1 cellular context compared by ENCODE assay signal in the genomic region with DNA sequence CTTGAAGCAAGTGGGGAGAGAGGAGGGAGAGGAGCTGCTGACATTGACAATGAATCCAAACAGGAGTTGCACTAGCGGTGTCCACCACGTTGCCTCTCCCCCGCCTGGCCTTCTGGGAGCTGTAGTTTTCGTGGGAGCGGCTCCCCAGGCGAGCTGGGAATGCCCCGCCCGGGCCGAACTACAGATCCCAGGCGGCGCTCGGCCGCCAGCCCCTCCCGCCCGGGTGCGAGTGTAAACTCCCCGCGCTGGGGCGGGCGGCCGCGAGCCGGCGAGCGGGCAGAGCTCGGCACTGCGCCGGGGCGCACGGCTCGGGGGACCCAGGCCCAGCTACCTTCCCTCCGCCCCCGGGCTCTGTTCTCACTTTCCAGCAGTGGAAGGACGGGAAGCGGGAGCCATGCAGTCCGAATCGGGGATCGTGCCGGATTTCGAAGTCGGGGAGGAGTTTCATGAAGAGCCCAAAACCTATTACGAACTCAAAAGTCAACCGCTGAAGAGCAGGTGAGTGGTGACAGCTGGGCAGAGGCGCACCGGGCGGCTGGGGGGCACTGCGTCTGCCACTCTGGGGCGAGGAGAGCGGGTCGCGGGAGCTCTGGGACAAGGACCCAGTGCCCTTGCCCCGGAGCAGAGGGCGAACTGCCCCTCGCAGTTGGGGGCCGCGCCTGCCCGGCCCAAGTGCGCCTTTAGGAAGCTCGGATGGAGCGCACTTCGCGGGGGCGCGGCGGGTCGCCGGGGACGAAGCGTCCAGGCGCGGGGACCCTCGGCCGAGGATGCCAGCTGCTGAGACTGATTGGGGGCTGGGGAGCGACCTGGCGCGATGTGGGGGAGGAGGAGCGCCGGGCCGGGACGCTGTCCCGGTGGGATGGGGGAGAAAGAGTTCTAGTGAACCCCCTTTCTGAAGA.
A peak's percentile ranks its signal among the peaks of the same experiment; 100 is the strongest.
TF ChIP-seq lines count a peak whose summit lies in the region.

Gene MITF, plus strand, starts transcription at position 261 of the 899 bp plus-strand sequence. Its CDS starts 134 bp downstream, at position 395.

TF ChIP-seq in K562, 482 proteins besides CTCF, POLR2A, EP300 and RAD21 (continued from another document and continues in another):
- no peak for TF ChIP-seq RREB1 (CRISPR knock-in tag; IDR thresholded peaks at IDR 0.05)
- TF ChIP-seq POLR3A (IDR thresholded peaks at IDR 0.05; ENCODE audit: borderline replicate concordance, extremely low read depth, insufficient read depth, insufficient read length): no peak
- no peak for TF ChIP-seq STAT5A (IDR thresholded peaks at IDR 0.05; ENCODE audit: borderline replicate concordance, low read length)
- TF ChIP-seq PHF21A (IDR thresholded peaks at IDR 0.05; ENCODE audit: borderline replicate concordance, low read depth): no peak
- no peak for TF ChIP-seq ZSCAN29 (IDR thresholded peaks at IDR 0.05)
- no peak for TF ChIP-seq FOSL1 (tag; conservative IDR thresholded peaks at IDR 0.05)
- TF ChIP-seq MBD2 (IDR thresholded peaks at IDR 0.05; ENCODE audit: borderline replicate concordance, low read depth): peak; percentile 67; the same call in 1 of the 2 replicates
- no peak for TF ChIP-seq ZNF696 (CRISPR knock-in tag; conservative IDR thresholded peaks at IDR 0.05)
- no peak for TF ChIP-seq ZFP1 (CRISPR knock-in tag; IDR thresholded peaks at IDR 0.05)
- TF ChIP-seq SREBF1 (IDR thresholded peaks at IDR 0.05; ENCODE audit: borderline replicate concordance, low read depth, low read length): no peak
- TF ChIP-seq RBFOX2 (IDR thresholded peaks at IDR 0.05; ENCODE audit: low read depth, low read length): peak; percentile 77
- no peak for TF ChIP-seq ZNF224 (CRISPR knock-in tag; IDR thresholded peaks at IDR 0.05)
- no peak for TF ChIP-seq ZC3H4 (CRISPR knock-in tag; IDR thresholded peaks at IDR 0.05; ENCODE audit: borderline replicate concordance)
- no peak for TF ChIP-seq FIP1L1 (IDR thresholded peaks at IDR 0.05; ENCODE audit: low read depth, low read length, poor library complexity, severe bottlenecking)
- peak in 1 of 2 experiments; percentile 15; a peak in 2 of 4 replicates for TF ChIP-seq NRF1 (conservative IDR thresholded peaks at IDR 0.05 in 1 of 2, IDR thresholded peaks at IDR 0.05 in 1 of 2)
- no peak for TF ChIP-seq COPS2 (conservative IDR thresholded peaks at IDR 0.05)
- peak; percentile 99 to 100 for TF ChIP-seq MAZ (CRISPR knock-in tag; conservative IDR thresholded peaks at IDR 0.05 in 1 of 2, IDR thresholded peaks at IDR 0.05 in 1 of 2)
- TF ChIP-seq C11orf30 (IDR thresholded peaks at IDR 0.05; ENCODE audit: low read depth): no peak
- TF ChIP-seq ELF1 (tag; IDR thresholded peaks at IDR 0.05): no peak
- no peak for TF ChIP-seq NBN (IDR thresholded peaks at IDR 0.05; ENCODE audit: low read depth)
- TF ChIP-seq SMARCA5 (IDR thresholded peaks at IDR 0.05): no peak
- TF ChIP-seq, protein P1, sequence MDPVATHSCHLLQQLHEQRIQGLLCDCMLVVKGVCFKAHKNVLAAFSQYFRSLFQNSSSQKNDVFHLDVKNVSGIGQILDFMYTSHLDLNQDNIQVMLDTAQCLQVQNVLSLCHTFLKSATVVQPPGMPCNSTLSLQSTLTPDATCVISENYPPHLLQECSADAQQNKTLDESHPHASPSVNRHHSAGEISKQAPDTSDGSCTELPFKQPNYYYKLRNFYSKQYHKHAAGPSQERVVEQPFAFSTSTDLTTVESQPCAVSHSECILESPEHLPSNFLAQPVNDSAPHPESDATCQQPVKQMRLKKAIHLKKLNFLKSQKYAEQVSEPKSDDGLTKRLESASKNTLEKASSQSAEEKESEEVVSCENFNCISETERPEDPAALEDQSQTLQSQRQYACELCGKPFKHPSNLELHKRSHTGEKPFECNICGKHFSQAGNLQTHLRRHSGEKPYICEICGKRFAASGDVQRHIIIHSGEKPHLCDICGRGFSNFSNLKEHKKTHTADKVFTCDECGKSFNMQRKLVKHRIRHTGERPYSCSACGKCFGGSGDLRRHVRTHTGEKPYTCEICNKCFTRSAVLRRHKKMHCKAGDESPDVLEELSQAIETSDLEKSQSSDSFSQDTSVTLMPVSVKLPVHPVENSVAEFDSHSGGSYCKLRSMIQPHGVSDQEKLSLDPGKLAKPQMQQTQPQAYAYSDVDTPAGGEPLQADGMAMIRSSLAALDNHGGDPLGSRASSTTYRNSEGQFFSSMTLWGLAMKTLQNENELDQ (CRISPR knock-in tag; IDR thresholded peaks at IDR 0.05; ENCODE audit: borderline replicate concordance): no peak
- no peak for TF ChIP-seq KDM4B (IDR thresholded peaks at IDR 0.05; ENCODE audit: borderline replicate concordance in 2 of 2, low read depth in 1 of 2)
- no peak for TF ChIP-seq RFX1 (IDR thresholded peaks at IDR 0.05)
- no peak for TF ChIP-seq ZNF280A (IDR thresholded peaks at IDR 0.05; ENCODE audit: low read depth, partially characterized antibody)
- TF ChIP-seq NFATC3 (IDR thresholded peaks at IDR 0.05): no peak
- no peak for TF ChIP-seq ARHGAP35 (IDR thresholded peaks at IDR 0.05; ENCODE audit: partially characterized antibody)
- TF ChIP-seq CBX2 (IDR thresholded peaks at IDR 0.05; ENCODE audit: insufficient read depth, low read length, poor library complexity, severe bottlenecking): no peak
- TF ChIP-seq, protein P2, sequence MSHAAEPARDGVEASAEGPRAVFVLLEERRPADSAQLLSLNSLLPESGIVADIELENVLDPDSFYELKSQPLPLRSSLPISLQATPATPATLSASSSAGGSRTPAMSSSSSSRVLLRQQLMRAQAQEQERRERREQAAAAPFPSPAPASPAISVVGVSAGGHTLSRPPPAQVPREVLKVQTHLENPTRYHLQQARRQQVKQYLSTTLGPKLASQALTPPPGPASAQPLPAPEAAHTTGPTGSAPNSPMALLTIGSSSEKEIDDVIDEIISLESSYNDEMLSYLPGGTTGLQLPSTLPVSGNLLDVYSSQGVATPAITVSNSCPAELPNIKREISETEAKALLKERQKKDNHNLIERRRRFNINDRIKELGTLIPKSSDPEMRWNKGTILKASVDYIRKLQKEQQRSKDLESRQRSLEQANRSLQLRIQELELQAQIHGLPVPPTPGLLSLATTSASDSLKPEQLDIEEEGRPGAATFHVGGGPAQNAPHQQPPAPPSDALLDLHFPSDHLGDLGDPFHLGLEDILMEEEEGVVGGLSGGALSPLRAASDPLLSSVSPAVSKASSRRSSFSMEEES (CRISPR knock-in tag; IDR thresholded peaks at IDR 0.05): no peak
- no peak for TF ChIP-seq SMAD2 (IDR thresholded peaks at IDR 0.05; ENCODE audit: low read depth, low read length)
- TF ChIP-seq TAF9B (IDR thresholded peaks at IDR 0.05; ENCODE audit: partially characterized antibody): no peak
- TF ChIP-seq MEF2A (IDR thresholded peaks at IDR 0.05; ENCODE audit: control insufficient read depth, low read depth, low read length): no peak
- TF ChIP-seq ETV6 (IDR thresholded peaks at IDR 0.05; ENCODE audit: borderline replicate concordance in 1 of 2, low read depth in 2 of 2, low read length in 1 of 2): no peak
- TF ChIP-seq ETV6 (CRISPR knock-in tag; IDR thresholded peaks at IDR 0.05; ENCODE audit: borderline replicate concordance): no peak
- no peak; the same call in 1 of the 2 replicates for TF ChIP-seq FOXJ2 (tag; IDR thresholded peaks at IDR 0.05)
- TF ChIP-seq TCF7 (IDR thresholded peaks at IDR 0.05; ENCODE audit: borderline replicate concordance): no peak
- no peak for TF ChIP-seq ZNF140 (CRISPR knock-in tag; IDR thresholded peaks at IDR 0.05)
- TF ChIP-seq, protein P3, sequence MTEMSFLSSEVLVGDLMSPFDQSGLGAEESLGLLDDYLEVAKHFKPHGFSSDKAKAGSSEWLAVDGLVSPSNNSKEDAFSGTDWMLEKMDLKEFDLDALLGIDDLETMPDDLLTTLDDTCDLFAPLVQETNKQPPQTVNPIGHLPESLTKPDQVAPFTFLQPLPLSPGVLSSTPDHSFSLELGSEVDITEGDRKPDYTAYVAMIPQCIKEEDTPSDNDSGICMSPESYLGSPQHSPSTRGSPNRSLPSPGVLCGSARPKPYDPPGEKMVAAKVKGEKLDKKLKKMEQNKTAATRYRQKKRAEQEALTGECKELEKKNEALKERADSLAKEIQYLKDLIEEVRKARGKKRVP (CRISPR knock-in tag; IDR thresholded peaks at IDR 0.05): 0 out of 2 replicates have a peak, but pooled peaks have one; percentile 13
- no peak for TF ChIP-seq TBL1XR1 (IDR thresholded peaks at IDR 0.05; ENCODE audit: low read length in 2 of 2)
- TF ChIP-seq RFX5 (IDR thresholded peaks at IDR 0.05; ENCODE audit: low read depth, low read length): no peak
- TF ChIP-seq ZNF347 (CRISPR knock-in tag; IDR thresholded peaks at IDR 0.05; ENCODE audit: low read depth): no peak
- TF ChIP-seq, protein P4, sequence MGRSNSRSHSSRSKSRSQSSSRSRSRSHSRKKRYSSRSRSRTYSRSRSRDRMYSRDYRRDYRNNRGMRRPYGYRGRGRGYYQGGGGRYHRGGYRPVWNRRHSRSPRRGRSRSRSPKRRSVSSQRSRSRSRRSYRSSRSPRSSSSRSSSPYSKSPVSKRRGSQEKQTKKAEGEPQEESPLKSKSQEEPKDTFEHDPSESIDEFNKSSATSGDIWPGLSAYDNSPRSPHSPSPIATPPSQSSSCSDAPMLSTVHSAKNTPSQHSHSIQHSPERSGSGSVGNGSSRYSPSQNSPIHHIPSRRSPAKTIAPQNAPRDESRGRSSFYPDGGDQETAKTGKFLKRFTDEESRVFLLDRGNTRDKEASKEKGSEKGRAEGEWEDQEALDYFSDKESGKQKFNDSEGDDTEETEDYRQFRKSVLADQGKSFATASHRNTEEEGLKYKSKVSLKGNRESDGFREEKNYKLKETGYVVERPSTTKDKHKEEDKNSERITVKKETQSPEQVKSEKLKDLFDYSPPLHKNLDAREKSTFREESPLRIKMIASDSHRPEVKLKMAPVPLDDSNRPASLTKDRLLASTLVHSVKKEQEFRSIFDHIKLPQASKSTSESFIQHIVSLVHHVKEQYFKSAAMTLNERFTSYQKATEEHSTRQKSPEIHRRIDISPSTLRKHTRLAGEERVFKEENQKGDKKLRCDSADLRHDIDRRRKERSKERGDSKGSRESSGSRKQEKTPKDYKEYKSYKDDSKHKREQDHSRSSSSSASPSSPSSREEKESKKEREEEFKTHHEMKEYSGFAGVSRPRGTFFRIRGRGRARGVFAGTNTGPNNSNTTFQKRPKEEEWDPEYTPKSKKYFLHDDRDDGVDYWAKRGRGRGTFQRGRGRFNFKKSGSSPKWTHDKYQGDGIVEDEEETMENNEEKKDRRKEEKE (IDR thresholded peaks at IDR 0.05; ENCODE audit: borderline replicate concordance in 1 of 2, control insufficient read depth in 1 of 2, low read depth in 2 of 2, low read length in 1 of 2): no peak
- TF ChIP-seq ESRRA (IDR thresholded peaks at IDR 0.05; ENCODE audit: borderline replicate concordance, low read depth): no peak
- no peak for TF ChIP-seq GATAD2A (IDR thresholded peaks at IDR 0.05)
- no peak for TF ChIP-seq ZNF282 (CRISPR knock-in tag; IDR thresholded peaks at IDR 0.05)
- no peak; the same call in none of the 2 replicates for TF ChIP-seq MXI1 (IDR thresholded peaks at IDR 0.05; ENCODE audit: low read depth, low read length)
- TF ChIP-seq CREM (IDR thresholded peaks at IDR 0.05; ENCODE audit: low read depth): peak; percentile 74; the same call in 1 of the 2 replicates
- TF ChIP-seq HMBOX1 (IDR thresholded peaks at IDR 0.05): no peak
- TF ChIP-seq ZNF174 (CRISPR knock-in tag; IDR thresholded peaks at IDR 0.05): no peak
